In genomic region chr19:1259206-1259872, GRCh38 we compare ENCODE assay signal across 8 cellular contexts. TPM values are rescaled to one million over a fixed set of nuclear protein-coding genes. Genes with fewer than 3 reads are reported as not detected.
DNase-seq lines count a peak whose midpoint lies in the region; ATAC-seq, FAIRE-seq and TF ChIP-seq lines count a peak whose summit lies in the region.

No MANE protein-coding gene starts in this region.

- peaks cover 36% of the 10 kb centered on the region for H3K36me3 Mint-ChIP-seq in activated CD8-positive, alpha-beta T cell treated with anti-CD3 and anti-CD28 coated beads for 36 hours (ENCODE audit: low read depth)
- peaks cover 0 to 25% (median 7%) of the 10 kb centered on the region in 3 donors for H3K36me3 Mint-ChIP-seq in naive thymus-derived CD8-positive, alpha-beta T cell

- CTCF ChIA-PET in activated CD8-positive, alpha-beta T cell treated with anti-CD3 and anti-CD28 coated beads for 36 hours (lab: Charles Lee): interaction anchor here (16.1 kb wide), 1 partner anchor 15 kb away, joined by 449 read pairs; the partner anchor contains the start of gene ATP5F1D
- CTCF ChIA-PET in endothelial cell of umbilical vein (lab: Charles Lee): interaction anchor here (7.8 kb wide), 1 partner anchor 15 kb away, joined by 63 read pairs; no protein-coding TSS in a partner anchor

- H3K27me3 ChIP-seq in MG63 (no peaks in the 10 kb centered on the region), endothelial cell of umbilical vein (ENCODE audit: control insufficient read depth in 2 of 2, insufficient read depth in 2 of 2, low read length in 2 of 2) (no peaks in the 10 kb centered on the region), vagina (no peaks in the 10 kb centered on the region)

- dilution Hi-C loops in endothelial cell of umbilical vein (cut with MboI; ENCODE audit: extremely low pct_ligation_motif_present, low sequenced_read_pairs): no loop called here

- no peaks in the 10 kb centered on the region for H3K9me3 ChIP-seq in MG63
- no peaks in the 10 kb centered on the region for H3K9me3 ChIP-seq in endothelial cell of umbilical vein (replicated peaks; ENCODE audit: control insufficient read depth, insufficient read depth, low read length)
- H3K9me3 ChIP-seq in vagina: no peaks in the 10 kb centered on the region

- H3K4me3 Mint-ChIP-seq in activated CD8-positive, alpha-beta T cell treated with anti-CD3 and anti-CD28 coated beads for 36 hours: peak overlapping the region; percentile 98
- H3K4me3 Mint-ChIP-seq in naive thymus-derived CD8-positive, alpha-beta T cell: peak overlapping the region; percentile 80 to 97 (median 88)

- H3K36me3 ChIP-seq in MG63: peaks cover 34% of the 10 kb centered on the region
- H3K36me3 ChIP-seq in endothelial cell of umbilical vein (ENCODE audit: control insufficient read depth in 2 of 2, extremely low read depth in 1 of 2, insufficient read depth in 2 of 2, low read length in 2 of 2): peaks cover 25 to 26% of the 10 kb centered on the region in 2 experiments
- peaks cover 0 to 40% of the 10 kb centered on the region in 2 donors for H3K36me3 ChIP-seq in vagina

- FAIRE-seq in endothelial cell of umbilical vein (lab: Jason Lieb, UNC) (peak; percentile 73), D721Med (lab: Jason Lieb, UNC) (no peak)

- peaks cover 51% of the 10 kb centered on the region for H3K4me1 Mint-ChIP-seq in activated CD8-positive, alpha-beta T cell treated with anti-CD3 and anti-CD28 coated beads for 36 hours (ENCODE audit: low read depth)
- peaks cover 27 to 72% (median 66%) of the 10 kb centered on the region in 4 donors for H3K4me1 Mint-ChIP-seq in naive thymus-derived CD8-positive, alpha-beta T cell

- peak; percentile 40 for ATAC-seq in activated CD8-positive, alpha-beta T cell treated with anti-CD3 and anti-CD28 coated beads for 36 hours
- peak; percentile 24 to 29 for ATAC-seq in naive thymus-derived CD8-positive, alpha-beta T cell

- DNase-seq in ACHN: peak; percentile 60
- peak; percentile 72 for DNase-seq in MG63
- peak; percentile 82 for DNase-seq in activated CD8-positive, alpha-beta T cell treated with anti-CD3 and anti-CD28 coated beads for 36 hours
- peak; percentile 62 for DNase-seq in endothelial cell of umbilical vein (ENCODE audit: low read depth, low spot score)
- DNase-seq in naive thymus-derived CD8-positive, alpha-beta T cell: peak; percentile 50 to 87 (median 69)
- DNase-seq in vagina (ENCODE audit: extremely low spot score in 2 of 2): no peak
- no peak for DNase-seq in D721Med (ENCODE audit: insufficient read length, low spot score)

- H3K4me3 ChIP-seq in MG63 (no peak overlapping the region), endothelial cell of umbilical vein (replicated peaks in 1 of 3; ENCODE audit: insufficient read depth in 1 of 3, low read depth in 1 of 3, low read length in 3 of 3) (no peak overlapping the region), vagina (peak overlapping the region; percentile 17 to 24)

- no TSS peak for BruUV-seq in endothelial cell of umbilical vein (replicated peaks; lab: Mats Ljungman, UMichigan)

- peak overlapping the region; percentile 41 for H3K9ac ChIP-seq in endothelial cell of umbilical vein (replicated peaks; ENCODE audit: extremely low read depth, insufficient read depth, low read length)

- H2AFZ ChIP-seq in endothelial cell of umbilical vein (ENCODE audit: low read depth, low read length): no peak overlapping the region

- intact Hi-C loops in activated CD8-positive, alpha-beta T cell treated with anti-CD3 and anti-CD28 coated beads for 36 hours (cut with micrococcal nuclease): no loop called here
- intact Hi-C loops in endothelial cell of umbilical vein (cut with micrococcal nuclease): no loop called here
- intact Hi-C loops in vagina (cut with DNase I): no loop called here

- TF ChIP-seq CTCF in activated CD8-positive, alpha-beta T cell treated with anti-CD3 and anti-CD28 coated beads for 36 hours (IDR thresholded peaks at IDR 0.05): no peak
- TF ChIP-seq CTCF in endothelial cell of umbilical vein (IDR thresholded peaks at IDR 0.05; ENCODE audit: extremely low read depth in 1 of 2, insufficient read depth in 1 of 2, low read depth in 1 of 2, low read length in 2 of 2) (no peak), vagina (IDR thresholded peaks at IDR 0.05) (no peak), D721Med (IDR thresholded peaks at IDR 0.05; ENCODE audit: insufficient read depth, missing control alignments) (no peak)

- POLR2A ChIA-PET in activated CD8-positive, alpha-beta T cell treated with anti-CD3 and anti-CD28 coated beads for 36 hours (lab: Charles Lee): interaction anchor here (1.2 to 3.5 kb wide), 5 partner anchors 8 to 174 kb away, joined by 4 to 22 read pairs (median 7); partner anchors contain the start of gene CIRBP
- POLR2A ChIA-PET in endothelial cell of umbilical vein (lab: Charles Lee): interaction anchor here (0.7 to 3.4 kb wide), 2 partner anchors 10 to 15 kb away, joined by 5 to 19 read pairs; partner anchors contain the start of gene CIRBP
- POLR2A ChIA-PET in naive thymus-derived CD8-positive, alpha-beta T cell (lab: Charles Lee): interaction anchor here (0.7 to 13.6 kb wide), 7 partner anchors 4 to 350 kb away, joined by 3 to 480 read pairs (median 5); partner anchors contain the start of genes CIRBP, FAM174C and MIDN

- H3K27ac Mint-ChIP-seq in activated CD8-positive, alpha-beta T cell treated with anti-CD3 and anti-CD28 coated beads for 36 hours: peak overlapping the region; percentile 96
- peak overlapping the region; percentile 92 to 99 (median 99) for H3K27ac Mint-ChIP-seq in naive thymus-derived CD8-positive, alpha-beta T cell

- no peaks in the 10 kb centered on the region for H4K20me1 ChIP-seq in endothelial cell of umbilical vein (replicated peaks; ENCODE audit: control insufficient read depth, extremely low read depth, insufficient read depth, low read length)

- H3K9me1 ChIP-seq in endothelial cell of umbilical vein (replicated peaks; ENCODE audit: control insufficient read depth, extremely low read depth, insufficient read depth, low read length): no peaks in the 10 kb centered on the region

- H3K4me1 ChIP-seq in endothelial cell of umbilical vein (ENCODE audit: control insufficient read depth, extremely low read depth, insufficient read depth, low read length) (peaks cover 47% of the 10 kb centered on the region), vagina (peaks cover 87% of the 10 kb centered on the region)

- no peaks in the 10 kb centered on the region for H3K27me3 Mint-ChIP-seq in activated CD8-positive, alpha-beta T cell treated with anti-CD3 and anti-CD28 coated beads for 36 hours
- H3K27me3 Mint-ChIP-seq in naive thymus-derived CD8-positive, alpha-beta T cell: peaks cover 0 to 2% (median 0%) of the 10 kb centered on the region in 5 donors

- no peaks in the 10 kb centered on the region for H3K9me3 Mint-ChIP-seq in activated CD8-positive, alpha-beta T cell treated with anti-CD3 and anti-CD28 coated beads for 36 hours
- no peaks in the 10 kb centered on the region for H3K9me3 Mint-ChIP-seq in naive thymus-derived CD8-positive, alpha-beta T cell

- H3K79me2 ChIP-seq in endothelial cell of umbilical vein (ENCODE audit: control insufficient read depth, insufficient read depth, low read length): peaks cover 25% of the 10 kb centered on the region

- in situ Hi-C loops in ACHN (cut with HindIII; ENCODE audit: low pct_ligation_motif_present, low pct_unique_long_range_greater_than_20kb, low sequenced_read_pairs): no loop called here

- H3K27ac ChIP-seq in endothelial cell of umbilical vein (ENCODE audit: insufficient read depth, low read depth, low read length) (peak overlapping the region; percentile 61), vagina (peak overlapping the region; percentile 97)

- H3K4me2 ChIP-seq in endothelial cell of umbilical vein (ENCODE audit: insufficient read depth, low read length): no peak overlapping the region

- TF ChIP-seq POLR2A in GM19099 (IDR thresholded peaks at IDR 0.05; ENCODE audit: extremely low read depth, insufficient read length, low read depth) (peak; percentile 80), endothelial cell of umbilical vein (IDR thresholded peaks at IDR 0.05; ENCODE audit: low read depth, low read length) (peak; percentile 98), vagina (IDR thresholded peaks at IDR 0.05) (no peak)

RNA-seq across cellular contexts. Expression of gene CIRBP, which starts 9.8 kb away (rescaled TPM):
- 64.1 and 68.5 TPM in 2 replicates for total RNA-seq in MG63 (2014; rRNA removed; shearing (Covaris generic); ENCODE audit: low replicate concordance)
- 100 to 1,000 TPM; 161 to 180 TPM for total RNA-seq in activated CD8-positive, alpha-beta T cell treated with anti-CD3 and anti-CD28 coated beads for 36 hours
- total RNA-seq in endothelial cell of umbilical vein (225 and 229 TPM in 2 replicates), vagina (192 TPM)
- 267 and 439 TPM in 2 replicates for polyA plus RNA-seq in endothelial cell of umbilical vein
- polyA plus RNA-seq in endothelial cell of umbilical vein (2011; cell fraction: cytosol; rRNA removed): 345 and 381 TPM in 2 replicates
- 851 and 1,301 TPM in 2 replicates for polyA plus RNA-seq in endothelial cell of umbilical vein (2011; cell fraction: nucleus; rRNA removed)
- 199 and 231 TPM in 2 replicates for polyA plus RNA-seq in endothelial cell of umbilical vein (2012)
- polyA minus RNA-seq in endothelial cell of umbilical vein: 136 and 186 TPM in 2 replicates
- polyA minus RNA-seq in endothelial cell of umbilical vein (2011; cell fraction: cytosol; rRNA and poly(A)+ RNA removed): 43.9 TPM
- polyA minus RNA-seq in endothelial cell of umbilical vein (2011; cell fraction: nucleus; rRNA and poly(A)+ RNA removed): 105 and 121 TPM in 2 replicates
- total RNA-seq in naive thymus-derived CD8-positive, alpha-beta T cell: 100 to 1,000 TPM; 565 to 579 TPM
- 100 to 1,000 TPM; 204 to 273 (median 262) TPM for polyA plus RNA-seq in naive thymus-derived CD8-positive, alpha-beta T cell

RNA-seq across cellular contexts. Expression of gene MIDN, which starts 11.0 kb away (rescaled TPM):
- 4.6 and 5.7 TPM in 2 replicates for total RNA-seq in MG63 (2014; rRNA removed; shearing (Covaris generic); ENCODE audit: low replicate concordance)
- 10 to 100 TPM; 41.1 to 43.9 TPM for total RNA-seq in activated CD8-positive, alpha-beta T cell treated with anti-CD3 and anti-CD28 coated beads for 36 hours
- 85.9 and 107 TPM in 2 replicates for total RNA-seq in endothelial cell of umbilical vein
- polyA plus RNA-seq in endothelial cell of umbilical vein: 20.0 and 23.6 TPM in 2 replicates
- 8.3 and 13.6 TPM in 2 replicates for polyA plus RNA-seq in endothelial cell of umbilical vein (2011; cell fraction: cytosol; rRNA removed)
- 26.3 and 27.8 TPM in 2 replicates for polyA plus RNA-seq in endothelial cell of umbilical vein (2011; cell fraction: nucleus; rRNA removed)
- 16.1 and 27.1 TPM in 2 replicates for polyA plus RNA-seq in endothelial cell of umbilical vein (2012)
- polyA minus RNA-seq in endothelial cell of umbilical vein: 13.6 and 16.8 TPM in 2 replicates
- polyA minus RNA-seq in endothelial cell of umbilical vein (2011; cell fraction: cytosol; rRNA and poly(A)+ RNA removed): 34.1 TPM
- 10.2 and 42.0 TPM in 2 replicates for polyA minus RNA-seq in endothelial cell of umbilical vein (2011; cell fraction: nucleus; rRNA and poly(A)+ RNA removed)
- total RNA-seq in naive thymus-derived CD8-positive, alpha-beta T cell: 10 to 100 TPM; 31.2 to 35.4 TPM
- 1 to 10 TPM; 1.1 to 8.2 (median 6.6) TPM for polyA plus RNA-seq in naive thymus-derived CD8-positive, alpha-beta T cell
- total RNA-seq in vagina: 170 TPM

RNA-seq across cellular contexts. Expression of gene FAM174C, which starts 16.0 kb away (rescaled TPM):
- 32.2 and 57.2 TPM in 2 replicates for total RNA-seq in MG63 (2014; rRNA removed; shearing (Covaris generic); ENCODE audit: low replicate concordance)
- total RNA-seq in activated CD8-positive, alpha-beta T cell treated with anti-CD3 and anti-CD28 coated beads for 36 hours: 10 to 100 TPM; 77.0 to 88.0 TPM
- 46.7 and 47.5 TPM in 2 replicates for total RNA-seq in endothelial cell of umbilical vein
- 83.9 and 127 TPM in 2 replicates for polyA plus RNA-seq in endothelial cell of umbilical vein
- 45.5 and 62.4 TPM in 2 replicates for polyA plus RNA-seq in endothelial cell of umbilical vein (2011; cell fraction: cytosol; rRNA removed)
- polyA plus RNA-seq in endothelial cell of umbilical vein (2011; cell fraction: nucleus; rRNA removed): 22.4 and 27.0 TPM in 2 replicates
- 36.7 and 43.6 TPM in 2 replicates for polyA plus RNA-seq in endothelial cell of umbilical vein (2012)
- 10.6 and 15.2 TPM in 2 replicates for polyA minus RNA-seq in endothelial cell of umbilical vein
- 70.9 TPM for polyA minus RNA-seq in endothelial cell of umbilical vein (2011; cell fraction: cytosol; rRNA and poly(A)+ RNA removed)
- polyA minus RNA-seq in endothelial cell of umbilical vein (2011; cell fraction: nucleus; rRNA and poly(A)+ RNA removed): 5.8 and 8.0 TPM in 2 replicates
- 10 to 100 TPM; 46.3 to 47.5 TPM for total RNA-seq in naive thymus-derived CD8-positive, alpha-beta T cell
- polyA plus RNA-seq in naive thymus-derived CD8-positive, alpha-beta T cell: 100 to 1,000 TPM in 1 of 3 donors, 10 to 100 TPM in 2; 66.7 to 104 (median 95.5) TPM
- total RNA-seq in vagina: 64.8 TPM

RNA-seq across cellular contexts. Expression of gene ATP5F1D, which starts 17.8 kb away (rescaled TPM):
- 29.4 and 33.8 TPM in 2 replicates for total RNA-seq in MG63 (2014; rRNA removed; shearing (Covaris generic); ENCODE audit: low replicate concordance)
- total RNA-seq in activated CD8-positive, alpha-beta T cell treated with anti-CD3 and anti-CD28 coated beads for 36 hours: 100 to 1,000 TPM; 186 to 199 TPM
- total RNA-seq in endothelial cell of umbilical vein (190 and 192 TPM in 2 replicates), vagina (154 TPM)
- 167 and 236 TPM in 2 replicates for polyA plus RNA-seq in endothelial cell of umbilical vein
- polyA plus RNA-seq in endothelial cell of umbilical vein (2011; cell fraction: cytosol; rRNA removed): 55.6 and 104 TPM in 2 replicates
- 31.6 and 37.8 TPM in 2 replicates for polyA plus RNA-seq in endothelial cell of umbilical vein (2011; cell fraction: nucleus; rRNA removed)
- polyA plus RNA-seq in endothelial cell of umbilical vein (2012): 93.2 and 184 TPM in 2 replicates
- 27.5 and 56.7 TPM in 2 replicates for polyA minus RNA-seq in endothelial cell of umbilical vein
- polyA minus RNA-seq in endothelial cell of umbilical vein (2011; cell fraction: cytosol; rRNA and poly(A)+ RNA removed): 231 TPM
- 9.3 and 13.8 TPM in 2 replicates for polyA minus RNA-seq in endothelial cell of umbilical vein (2011; cell fraction: nucleus; rRNA and poly(A)+ RNA removed)
- 10 to 100 TPM; 83.9 to 89.0 TPM for total RNA-seq in naive thymus-derived CD8-positive, alpha-beta T cell
- polyA plus RNA-seq in naive thymus-derived CD8-positive, alpha-beta T cell: 100 to 1,000 TPM; 214 to 264 (median 262) TPM

RNA-seq across cellular contexts. Expression of gene CBARP, which starts 21.5 kb away (rescaled TPM):
- total RNA-seq in MG63 (2014; rRNA removed; shearing (Covaris generic); ENCODE audit: low replicate concordance): 0.30 and 0.35 TPM in 2 replicates
- total RNA-seq in activated CD8-positive, alpha-beta T cell treated with anti-CD3 and anti-CD28 coated beads for 36 hours: under 1 TPM; 0.49 to 0.86 TPM
- total RNA-seq in endothelial cell of umbilical vein (9.2 and 9.6 TPM in 2 replicates), vagina (3.9 TPM)
- polyA plus RNA-seq in endothelial cell of umbilical vein: 3.5 and 4.4 TPM in 2 replicates
- 1.0 and 2.5 TPM in 2 replicates for polyA plus RNA-seq in endothelial cell of umbilical vein (2011; cell fraction: cytosol; rRNA removed)
- 6.4 and 6.5 TPM in 2 replicates for polyA plus RNA-seq in endothelial cell of umbilical vein (2011; cell fraction: nucleus; rRNA removed)
- 2.6 and 7.5 TPM in 2 replicates for polyA plus RNA-seq in endothelial cell of umbilical vein (2012)
- polyA minus RNA-seq in endothelial cell of umbilical vein: 0.70 and 1.6 TPM in 2 replicates
- 0.51 TPM for polyA minus RNA-seq in endothelial cell of umbilical vein (2011; cell fraction: cytosol; rRNA and poly(A)+ RNA removed)
- 1.4 and 3.3 TPM in 2 replicates for polyA minus RNA-seq in endothelial cell of umbilical vein (2011; cell fraction: nucleus; rRNA and poly(A)+ RNA removed)
- not detected for total RNA-seq in naive thymus-derived CD8-positive, alpha-beta T cell
- not detected for polyA plus RNA-seq in naive thymus-derived CD8-positive, alpha-beta T cell

Comparison
In these comparisons a context has a peak if more than half of its experiments do, and no peak if none do; other contexts are left out.
1. DNase-seq: peak in ACHN (single experiment), MG63 (single experiment), activated CD8-positive, alpha-beta T cell treated with anti-CD3 and anti-CD28 coated beads for 36 hours (single experiment), endothelial cell of umbilical vein (single experiment) and naive thymus-derived CD8-positive, alpha-beta T cell (10 of 10); none in vagina (0 of 2) and D721Med (single experiment).
2. POLR2A ChIP-seq: peak in GM19099 (single experiment) and endothelial cell of umbilical vein (single experiment); none in vagina (0 of 2).
3. H3K4me3 ChIP-seq: peak in vagina (2 of 2); none in MG63 (single experiment) and endothelial cell of umbilical vein (0 of 3).